Comparison of ENCODE assay signal across 25 cellular contexts in the genomic region with DNA sequence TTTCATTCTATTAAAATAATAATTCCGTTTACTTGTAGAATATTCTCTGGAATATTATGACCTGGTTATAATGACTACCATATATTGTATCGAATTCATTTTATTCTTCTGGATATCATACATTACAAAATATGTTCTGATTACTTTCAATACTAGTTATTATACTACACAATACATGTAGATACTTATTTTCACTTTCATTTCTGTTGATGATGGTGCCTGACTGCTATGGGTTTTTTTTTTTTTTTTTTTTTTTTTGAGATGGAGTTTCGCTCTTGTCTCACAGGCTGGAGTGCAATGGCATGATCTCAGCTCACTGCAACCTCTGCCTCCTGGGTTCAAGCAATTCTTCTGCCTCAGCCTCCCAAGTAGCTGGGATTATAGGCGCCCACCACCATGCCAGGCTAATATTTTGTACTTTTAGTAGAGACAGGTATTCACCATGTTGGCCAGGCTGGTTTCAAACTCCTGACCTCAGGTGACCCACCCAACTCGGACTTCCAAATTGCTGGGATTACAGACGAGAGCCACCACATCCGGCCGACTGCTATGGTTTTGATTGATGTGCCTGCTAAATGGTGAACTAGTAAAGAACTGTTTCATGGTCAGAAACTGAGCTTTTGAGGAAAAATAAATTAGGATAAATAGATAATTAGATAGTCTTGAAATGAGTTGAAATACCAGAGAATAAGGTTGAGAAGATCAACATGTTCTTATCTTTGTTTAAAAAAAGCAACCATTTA. TPM values are rescaled to one million over a fixed set of nuclear protein-coding genes. Genes with fewer than 3 reads are reported as not detected.
DNase-seq lines count a peak whose midpoint lies in the region; ATAC-seq and TF ChIP-seq lines count a peak whose summit lies in the region.
"Had no signal": no experiment of that assay in that cellular context is flagged by ENCODE, and none has a peak within 500 bp of the region (broad histone marks: within the 10 kb centered on the region; RNA-seq: fewer than 3 reads in every experiment).

No MANE protein-coding gene starts in this region.

- H3K27me3 ChIP-seq in osteoblast (ENCODE audit: insufficient read depth, low read length): no peaks in the 10 kb centered on the region
- H3K27me3 ChIP-seq: tibial nerve had no signal

- in situ Hi-C loops in SK-MEL-5 (cut with HindIII; ENCODE audit: low pct_unique_long_range_greater_than_20kb, low sequenced_read_pairs): no loop called here

- no peaks in the 10 kb centered on the region for H3K27me3 Mint-ChIP-seq in activated naive CD8-positive, alpha-beta T cell treated with anti-CD3 and anti-CD28 coated beads for 36 hours
- H3K27me3 Mint-ChIP-seq: stimulated activated naive CD8-positive, alpha-beta T cell treated with anti-CD3 and anti-CD28 coated beads, Interleukin-15, Interleukin-2, amounts not matched to agents 100 ng/mL and 50 ng/mL, for 24 hours had no signal

- H3K36me3 ChIP-seq in osteoblast (ENCODE audit: insufficient read depth, low read length): no peaks in the 10 kb centered on the region
- H3K36me3 ChIP-seq: tibial nerve had no signal

- peaks cover 9% of the 10 kb centered on the region for H3K4me1 ChIP-seq in osteoblast (ENCODE audit: insufficient read depth, low read length)
- H3K4me1 ChIP-seq: tibial nerve had no signal

- H3K27ac Mint-ChIP-seq in activated naive CD8-positive, alpha-beta T cell treated with anti-CD3 and anti-CD28 coated beads for 36 hours: no peak overlapping the region
- H3K27ac Mint-ChIP-seq: CD8-positive, alpha-beta T cell; stimulated activated naive CD8-positive, alpha-beta T cell treated with anti-CD3 and anti-CD28 coated beads, Interleukin-15, Interleukin-2, amounts not matched to agents 100 ng/mL and 50 ng/mL, for 24 hours had no signal

- DNase-seq in SK-MEL-5 (ENCODE audit: low read depth, low spot score): peak; percentile 33
- no peak for DNase-seq in osteoblast (ENCODE audit: insufficient read length, low spot score, missing footprints)
- DNase-seq in activated naive CD8-positive, alpha-beta T cell treated with anti-CD3 and anti-CD28 coated beads for 36 hours: no peak
- DNase-seq: activated CD8-positive, alpha-beta memory T cell treated with anti-CD3 and anti-CD28 coated beads, Interleukin-2, amount 50 U/mL, for 4 hours; activated effector memory CD4-positive, alpha-beta T cell treated with anti-CD3 and anti-CD28 coated beads, Interleukin-2, amount 50 U/mL, for 16 hours; CD8-positive, alpha-beta T cell; DMS79; foreskin fibroblast; hippocampal formation; islet precursor cell; KG1; NCI-H1092 treated with DMSO at 0.1 percent for 48 hours; NCI-H2081; NCI-H526 treated with DMSO at 0.1 percent for 48 hours; SHP77; stimulated activated CD4-positive, alpha-beta T cell treated with anti-CD3 and anti-CD28 coated beads, Interleukin-2, amount 100 ng/mL, for 48 hours had no signal

- peaks cover 2% of the 10 kb centered on the region for H3K9me3 Mint-ChIP-seq in activated naive CD8-positive, alpha-beta T cell treated with anti-CD3 and anti-CD28 coated beads for 36 hours
- H3K9me3 Mint-ChIP-seq: stimulated activated naive CD8-positive, alpha-beta T cell treated with anti-CD3 and anti-CD28 coated beads, Interleukin-15, Interleukin-2, amounts not matched to agents 100 ng/mL and 50 ng/mL, for 24 hours had no signal

- ATAC-seq in GM18861 (IDR thresholded peaks at IDR 0.05; ENCODE audit: unreplicated experiment) (peak; percentile 46), HG02852 (IDR thresholded peaks at IDR 0.05; ENCODE audit: unreplicated experiment) (peak; percentile 57), GM21360 (IDR thresholded peaks at IDR 0.05; ENCODE audit: unreplicated experiment) (no peak), HG03039 (IDR thresholded peaks at IDR 0.05; ENCODE audit: unreplicated experiment) (no peak)
- ATAC-seq: CD8-positive, alpha-beta T cell had no signal

- H3K9me3 ChIP-seq in osteoblast (ENCODE audit: low read depth, low read length): no peaks in the 10 kb centered on the region
- H3K9me3 ChIP-seq: tibial nerve had no signal

- H4K20me1 ChIP-seq in osteoblast (ENCODE audit: insufficient read depth, low read length): no peaks in the 10 kb centered on the region

- no peaks in the 10 kb centered on the region for H3K79me2 ChIP-seq in osteoblast (ENCODE audit: insufficient read depth, low read length)

- H3K4me3 Mint-ChIP-seq in activated naive CD8-positive, alpha-beta T cell treated with anti-CD3 and anti-CD28 coated beads for 36 hours: no peak overlapping the region
- H3K4me3 Mint-ChIP-seq: CD8-positive, alpha-beta T cell; stimulated activated naive CD8-positive, alpha-beta T cell treated with anti-CD3 and anti-CD28 coated beads, Interleukin-15, Interleukin-2, amounts not matched to agents 100 ng/mL and 50 ng/mL, for 24 hours had no signal

- H3K27ac ChIP-seq in osteoblast (ENCODE audit: low read depth, low read length): no peak overlapping the region
- H3K27ac ChIP-seq: skin epidermis, tibial nerve had no signal

- TF ChIP-seq CTCF in osteoblast (IDR thresholded peaks at IDR 0.05; ENCODE audit: extremely low read depth, low read depth, low read length): no peak

- H2AFZ ChIP-seq in osteoblast (ENCODE audit: low read length): no peak overlapping the region

- no peaks in the 10 kb centered on the region for H3K36me3 Mint-ChIP-seq in activated naive CD8-positive, alpha-beta T cell treated with anti-CD3 and anti-CD28 coated beads for 36 hours
- H3K36me3 Mint-ChIP-seq: CD8-positive, alpha-beta T cell had no signal

- H3K4me3 ChIP-seq in osteoblast (ENCODE audit: insufficient read depth, low read length): no peak overlapping the region
- H3K4me3 ChIP-seq: skin epidermis, tibial nerve had no signal

- peak overlapping the region; percentile 7 for H3K4me2 ChIP-seq in osteoblast (ENCODE audit: insufficient read depth, low read length)

- no peaks in the 10 kb centered on the region for H3K4me1 Mint-ChIP-seq in activated naive CD8-positive, alpha-beta T cell treated with anti-CD3 and anti-CD28 coated beads for 36 hours

RNA-seq across cellular contexts. Expression of gene PCDH10, which starts 39.5 kb away (rescaled TPM):
- 0.08 and 0.29 TPM in 2 replicates for total RNA-seq in SK-MEL-5 (2014; rRNA removed; shearing (Covaris generic))
- polyA plus RNA-seq in SK-MEL-5 (2015; cell fraction: cytosol; rRNA removed): 0.50 and 1.4 TPM in 2 replicates
- polyA plus RNA-seq in SK-MEL-5 (2015; cell fraction: nucleus; rRNA removed): 0.04 and 1.8 TPM in 2 replicates
- total RNA-seq in osteoblast: 3.8 and 5.1 TPM in 2 replicates
- not detected for total RNA-seq in activated naive CD8-positive, alpha-beta T cell treated with anti-CD3 and anti-CD28 coated beads for 36 hours
- total RNA-seq: CD8-positive, alpha-beta T cell; HT-29; T-helper 1 cell treated with Interleukin-12 subunit alpha and Interleukin-12 subunit beta and Interleukin-4 antibody, amounts not matched to agents 30 ng/mL and 1 ng/mL, for 36 hours had no signal

Comparison
In these comparisons a context has a peak if more than half of its experiments do, and no peak if none do; other contexts are left out.
1. ATAC-seq: peak in GM18861 (single experiment) and HG02852 (single experiment); none in GM21360 (single experiment) and HG03039 (single experiment).